In genomic region chr14:89429206-89430091, GRCh38 we compare ENCODE assay signal across 8 cellular contexts. TPM values are rescaled to one million over a fixed set of nuclear protein-coding genes. Genes with fewer than 3 reads are reported as not detected.
DNase-seq lines count a peak whose midpoint lies in the region; ATAC-seq and TF ChIP-seq lines count a peak whose summit lies in the region.

No MANE protein-coding gene starts in this region.

- peak overlapping the region; percentile 91 to 99 for H3K27ac Mint-ChIP-seq in activated naive CD4-positive, alpha-beta T cell treated with anti-CD3 and anti-CD28 coated beads, Interleukin-2, amount 50 U/mL, for 72 hours

- DNase-seq in HAP-1 (ENCODE audit: low spot score in 2 of 2) (peak; percentile 75 to 90), NCI-H82 (lab: John Stamatoyannopoulos, UW) (peak; percentile 27), islet precursor cell (peak; percentile 66), GOT3 (lab: John Stamatoyannopoulos, UW) (no peak), ureter (ENCODE audit: low spot score) (no peak), GM13976 (ENCODE audit: low spot score) (no peak)
- peak in 1 of 2 donors; percentile 61 for DNase-seq in activated naive CD4-positive, alpha-beta T cell treated with anti-CD3 and anti-CD28 coated beads, Interleukin-2, amount 50 U/mL, for 72 hours (ENCODE audit: low spot score in 2 of 2)
- DNase-seq in stimulated activated CD4-positive, alpha-beta T cell treated with anti-CD3 and anti-CD28 coated beads, Interleukin-15, amount 100 ng/mL, for 24 hours = peak; percentile 76

- H3K4me3 ChIP-seq in HAP-1 = no peak overlapping the region

- no peaks in the 10 kb centered on the region for H3K36me3 ChIP-seq in HAP-1 (replicated peaks)

- H3K27me3 ChIP-seq in HAP-1 (ENCODE audit: low read depth) = no peaks in the 10 kb centered on the region

- peaks cover 26% of the 10 kb centered on the region for H3K4me1 ChIP-seq in HAP-1

- H3K36me3 Mint-ChIP-seq in activated naive CD4-positive, alpha-beta T cell treated with anti-CD3 and anti-CD28 coated beads, Interleukin-2, amount 50 U/mL, for 72 hours = peaks cover 4 to 7% of the 10 kb centered on the region in 2 donors

- peak; percentile 54 to 72 for ATAC-seq in activated naive CD4-positive, alpha-beta T cell treated with anti-CD3 and anti-CD28 coated beads, Interleukin-2, amount 50 U/mL, for 72 hours

- H3K9me3 ChIP-seq in HAP-1 = no peaks in the 10 kb centered on the region

- in situ Hi-C loops in HAP-1 (cut with MboI; ENCODE audit: low sequenced_read_pairs) (no loop called here), GM13976 (cut with MboI; ENCODE audit: low sequenced_read_pairs, unreplicated experiment) (loop anchor here (10.0 kb wide), 2 partner anchors 185 to 485 kb away; no protein-coding TSS in a partner anchor)

- no peaks in the 10 kb centered on the region for H3K9me3 Mint-ChIP-seq in activated naive CD4-positive, alpha-beta T cell treated with anti-CD3 and anti-CD28 coated beads, Interleukin-2, amount 50 U/mL, for 72 hours

- TF ChIP-seq CTCF in GM13976 (IDR thresholded peaks at IDR 0.05; ENCODE audit: borderline replicate concordance, control extremely low read depth, extremely low read depth, insufficient read depth, missing control alignments) = no peak

RNA-seq across cellular contexts. Expression of gene FOXN3, which starts 12.4 kb away (rescaled TPM):
- total RNA-seq in activated naive CD4-positive, alpha-beta T cell treated with anti-CD3 and anti-CD28 coated beads, Interleukin-2, amount 50 U/mL, for 72 hours = 100 to 1,000 TPM in 1 of 2 donors, 10 to 100 TPM in 1; 75.3 to 104 TPM
- 91.7 TPM for total RNA-seq in ureter

Comparison
In these comparisons a context has a peak if more than half of its experiments do, and no peak if none do; other contexts are left out.
1. DNase-seq: peak in HAP-1 (2 of 2), NCI-H82 (single experiment), islet precursor cell (single experiment) and stimulated activated CD4-positive, alpha-beta T cell treated with anti-CD3 and anti-CD28 coated beads, Interleukin-15, amount 100 ng/mL, for 24 hours (single experiment); none in GOT3 (single experiment), ureter (single experiment) and GM13976 (single experiment).